8 cellular contexts compared by ENCODE assay signal in the genomic region with DNA sequence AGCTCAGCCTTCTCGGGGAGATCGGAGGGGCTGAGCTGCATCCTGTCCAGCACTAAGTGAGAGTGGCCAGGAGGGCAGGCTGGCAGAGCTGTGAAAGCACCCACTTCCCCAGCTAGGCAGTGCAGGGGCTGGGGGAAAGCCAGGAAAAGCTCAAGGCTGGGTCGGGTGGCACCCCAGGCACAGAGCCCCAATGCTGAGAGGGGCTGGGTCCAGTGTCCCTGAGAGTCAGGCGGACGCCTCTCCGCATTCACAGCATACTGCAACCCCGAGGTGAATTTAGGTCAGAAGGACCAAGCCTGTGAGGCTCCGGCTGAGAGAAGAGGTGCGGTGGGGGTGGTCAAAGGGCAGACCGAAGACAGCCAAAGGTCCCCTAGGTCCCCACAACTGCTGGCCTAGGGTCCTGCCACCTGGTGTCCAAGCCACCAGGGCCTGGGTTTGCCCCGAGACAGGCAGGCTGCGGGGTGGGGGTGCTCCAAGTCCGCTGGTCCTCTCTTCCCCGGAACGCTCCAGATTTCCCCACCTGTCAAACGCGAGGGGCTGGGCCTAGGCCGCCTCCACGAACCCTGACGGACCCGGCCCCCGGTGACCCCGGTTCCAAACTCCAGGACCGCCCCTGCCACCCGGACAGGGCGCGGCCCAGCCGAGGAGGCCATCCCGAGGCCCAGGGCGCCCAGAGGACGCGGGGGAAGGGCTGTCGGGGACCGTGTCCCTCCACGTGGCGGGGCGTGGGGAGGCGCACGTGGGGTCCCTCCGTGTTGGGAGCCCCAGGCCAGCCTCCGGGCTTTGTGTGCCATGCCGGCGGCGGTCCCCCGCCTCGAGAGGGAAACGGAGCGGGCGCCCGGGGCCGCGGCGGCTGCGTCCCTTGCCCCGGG. TPM values are rescaled to one million over a fixed set of nuclear protein-coding genes. Genes with fewer than 3 reads are reported as not detected.
A peak's percentile ranks its signal among the peaks of the same experiment; 100 is the strongest.
DNase-seq lines count a peak whose midpoint lies in the region; ATAC-seq and TF ChIP-seq lines count a peak whose summit lies in the region.

No MANE protein-coding gene starts in this region.

- no peak for DNase-seq in AG04450 (ENCODE audit: low read depth, low spot score)
- peak; percentile 36 for DNase-seq in SK-N-DZ (ENCODE audit: low spot score)
- no peak for DNase-seq in central memory CD8-positive, alpha-beta T cell (ENCODE audit: low spot score in 2 of 2)
- DNase-seq in lower lobe of right lung: peak; percentile 66
- no peak for DNase-seq in stimulated activated naive CD8-positive, alpha-beta T cell treated with anti-CD3 and anti-CD28 coated beads, Interleukin-15, amount 100 ng/mL, for 72 hours
- no peak for DNase-seq in middle frontal gyrus (ENCODE audit: extremely low spot score, low spot score)

- H3K27ac ChIP-seq in AG04450 (ENCODE audit: low read depth, low read length) (no peak overlapping the region), lower lobe of right lung (peak overlapping the region; percentile 93)

- H3K4me1 Mint-ChIP-seq in central memory CD8-positive, alpha-beta T cell: peaks cover 20% of the 10 kb centered on the region
- H3K4me1 Mint-ChIP-seq in stimulated activated naive CD8-positive, alpha-beta T cell treated with anti-CD3 and anti-CD28 coated beads, Interleukin-15, amount 100 ng/mL, for 72 hours: peaks cover 44% of the 10 kb centered on the region

- H3K27ac Mint-ChIP-seq in central memory CD8-positive, alpha-beta T cell (ENCODE audit: low read depth): peak overlapping the region; percentile 77
- H3K27ac Mint-ChIP-seq in stimulated activated naive CD8-positive, alpha-beta T cell treated with anti-CD3 and anti-CD28 coated beads, Interleukin-15, amount 100 ng/mL, for 72 hours: peak overlapping the region; percentile 92 to 93

- POLR2A ChIA-PET in AG04450 (lab: Yijun Ruan, JAX): interaction anchor here (1.0 kb wide), 1 partner anchor 11 kb away, joined by 3 read pairs; no protein-coding TSS in a partner anchor

- H3K9me3 Mint-ChIP-seq in central memory CD8-positive, alpha-beta T cell: no peaks in the 10 kb centered on the region
- no peaks in the 10 kb centered on the region for H3K9me3 Mint-ChIP-seq in stimulated activated naive CD8-positive, alpha-beta T cell treated with anti-CD3 and anti-CD28 coated beads, Interleukin-15, amount 100 ng/mL, for 72 hours

- H3K27me3 Mint-ChIP-seq in central memory CD8-positive, alpha-beta T cell: no peaks in the 10 kb centered on the region
- H3K27me3 Mint-ChIP-seq in stimulated activated naive CD8-positive, alpha-beta T cell treated with anti-CD3 and anti-CD28 coated beads, Interleukin-15, amount 100 ng/mL, for 72 hours: no peaks in the 10 kb centered on the region

- H3K36me3 Mint-ChIP-seq in central memory CD8-positive, alpha-beta T cell (ENCODE audit: insufficient read depth): peaks cover 5% of the 10 kb centered on the region

- ATAC-seq in GM18867 (IDR thresholded peaks at IDR 0.05; ENCODE audit: unreplicated experiment): peak; percentile 35
- peak; percentile 29 for ATAC-seq in HG03066 (IDR thresholded peaks at IDR 0.05; ENCODE audit: low read depth, unreplicated experiment)
- ATAC-seq in central memory CD8-positive, alpha-beta T cell (replicated peaks; ENCODE audit: extremely low read depth, poor library complexity, severe bottlenecking): peak; percentile 22
- ATAC-seq in lower lobe of right lung: peak; percentile 46 to 47
- ATAC-seq in stimulated activated naive CD8-positive, alpha-beta T cell treated with anti-CD3 and anti-CD28 coated beads, Interleukin-15, amount 100 ng/mL, for 72 hours: peak; percentile 52

- CTCF ChIA-PET in AG04450 (lab: Charles Lee): interaction anchor here (0.6 kb wide), 1 partner anchor 375 kb away, joined by 3 read pairs; no protein-coding TSS in a partner anchor

- intact Hi-C loops in lower lobe of right lung (cut with DNase I): no loop called here

- H3K9me3 ChIP-seq in AG04450 (ENCODE audit: control insufficient read depth, insufficient read depth, low read length) (no peaks in the 10 kb centered on the region; the same call in 1 of the 2 replicates), lower lobe of right lung (no peaks in the 10 kb centered on the region)

- H3K27me3 ChIP-seq in AG04450 (ENCODE audit: control insufficient read depth, insufficient read depth, low read length) (no peaks in the 10 kb centered on the region), lower lobe of right lung (ENCODE audit: low read depth) (no peaks in the 10 kb centered on the region)

- peak overlapping the region; percentile 87 for H3K4me3 Mint-ChIP-seq in central memory CD8-positive, alpha-beta T cell
- H3K4me3 Mint-ChIP-seq in stimulated activated naive CD8-positive, alpha-beta T cell treated with anti-CD3 and anti-CD28 coated beads, Interleukin-15, amount 100 ng/mL, for 72 hours: peak overlapping the region; percentile 91 to 92

- TF ChIP-seq CTCF in AG04450 (IDR thresholded peaks at IDR 0.05; ENCODE audit: low read depth, low read length) (no peak), lower lobe of right lung (IDR thresholded peaks at IDR 0.05) (no peak)

- H3K4me1 ChIP-seq in lower lobe of right lung: peaks cover 45% of the 10 kb centered on the region

- peak overlapping the region; percentile 84 for H3K4me3 ChIP-seq in AG04450 (ENCODE audit: low read depth, low read length)
- peak overlapping the region; percentile 99 for H3K4me3 ChIP-seq in lower lobe of right lung

- peaks cover 13% of the 10 kb centered on the region for H3K36me3 ChIP-seq in lower lobe of right lung

RNA-seq across cellular contexts. Expression of a gene that starts 0.5 kb away (rescaled TPM):
- 23.1 and 24.2 TPM in 2 replicates for polyA plus RNA-seq in AG04450 (2011; rRNA removed)
- 21.8 and 30.4 TPM in 2 replicates for polyA minus RNA-seq in AG04450 (2011; rRNA and poly(A)+ RNA removed)
- polyA plus RNA-seq in SK-N-DZ (2014; cell fraction: cytosol; rRNA removed): 30.7 and 30.8 TPM in 2 replicates
- polyA plus RNA-seq in SK-N-DZ (2014; cell fraction: nucleus; rRNA removed): 35.4 and 50.0 TPM in 2 replicates
- 40.4 TPM for total RNA-seq in lower lobe of right lung

RNA-seq across cellular contexts. Expression of a gene that starts 56.2 kb away (rescaled TPM):
- 145 and 146 TPM in 2 replicates for polyA plus RNA-seq in AG04450 (2011; rRNA removed)
- 114 and 121 TPM in 2 replicates for polyA minus RNA-seq in AG04450 (2011; rRNA and poly(A)+ RNA removed)
- 272 and 289 TPM in 2 replicates for polyA plus RNA-seq in SK-N-DZ (2014; cell fraction: cytosol; rRNA removed)
- polyA plus RNA-seq in SK-N-DZ (2014; cell fraction: nucleus; rRNA removed): 477 and 595 TPM in 2 replicates
- total RNA-seq in lower lobe of right lung: 79.7 TPM

Comparison
In these comparisons a context has a peak if more than half of its experiments do, and no peak if none do; other contexts are left out.
1. DNase-seq: peak in SK-N-DZ (single experiment) and lower lobe of right lung (single experiment); none in AG04450 (single experiment), central memory CD8-positive, alpha-beta T cell (0 of 2), stimulated activated naive CD8-positive, alpha-beta T cell treated with anti-CD3 and anti-CD28 coated beads, Interleukin-15, amount 100 ng/mL, for 72 hours (0 of 2) and middle frontal gyrus (single experiment).
2. Peak in every context shown above with its lines, with median percentiles within 50 percentile points of each other: ATAC-seq.